8 cellular contexts compared by ENCODE assay signal in the genomic region with DNA sequence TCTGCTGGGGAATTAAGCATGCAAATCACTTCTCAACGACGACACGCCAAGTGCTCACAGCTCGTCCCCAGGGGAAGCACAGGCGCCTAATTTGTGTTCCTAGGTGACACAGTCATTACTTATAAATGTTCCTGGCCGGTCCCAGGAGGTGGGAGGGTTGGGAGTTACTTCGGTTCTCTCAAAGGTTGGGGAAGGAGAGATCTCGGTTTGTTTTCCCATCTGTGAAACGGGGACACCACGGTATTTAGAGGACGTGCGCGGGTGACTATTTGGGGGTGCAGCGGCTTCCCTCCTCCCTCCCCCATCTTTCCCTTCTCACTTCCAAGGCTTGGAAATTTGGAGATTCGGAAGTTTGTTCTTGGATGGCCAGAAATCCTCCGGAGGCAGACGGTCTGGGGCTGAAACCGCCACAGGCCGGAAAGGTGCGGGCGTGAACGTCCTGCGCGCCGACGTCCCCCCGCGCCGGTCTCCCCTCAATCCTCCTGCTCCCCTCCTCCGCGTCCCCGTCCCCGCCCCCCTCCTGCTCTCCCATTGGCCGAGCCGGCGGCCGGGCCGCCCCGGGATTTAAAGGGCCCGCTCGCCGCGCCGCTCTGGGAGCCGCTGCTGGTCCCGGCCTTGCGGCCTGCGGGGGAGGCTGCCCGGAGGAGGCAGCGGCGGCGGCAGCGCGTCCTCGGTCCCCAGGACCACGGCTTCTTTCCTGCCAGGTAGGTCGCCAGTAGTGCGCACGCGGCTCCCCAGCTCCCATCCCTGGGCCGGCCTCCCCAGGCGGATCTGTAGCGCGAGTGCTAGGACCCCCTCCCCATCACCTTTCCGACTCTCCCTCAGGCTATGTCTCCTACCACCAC. TPM values are rescaled to one million over a fixed set of nuclear protein-coding genes. Genes with fewer than 3 reads are reported as not detected.
DNase-seq lines count a peak whose midpoint lies in the region; ATAC-seq and TF ChIP-seq lines count a peak whose summit lies in the region.

A gene (plus strand): TSS at position 593 of the 845 bp plus-strand sequence. CDS start 829 bp downstream, outside the sequence.

- peak within 1 kb of the TSS; percentile 77 for H3K4me3 ChIP-seq in AG10803 (ENCODE audit: low read length)
- peak within 1 kb of the TSS; percentile 94 for H3K4me3 ChIP-seq in OCI-LY3 (ENCODE audit: low read length)

- H3K9ac ChIP-seq in OCI-LY3 (ENCODE audit: low read length) = peak within 1 kb of the TSS; percentile 88

- TF ChIP-seq POLR2A in GM19099 (IDR thresholded peaks at IDR 0.05; ENCODE audit: extremely low read depth, insufficient read length, low read depth) (peak; percentile 78), erythroblast (IDR thresholded peaks at IDR 0.05; ENCODE audit: low read length) (peak; percentile 45)

- TF ChIP-seq CTCF in AG10803 (conservative IDR thresholded peaks at IDR 0.05; ENCODE audit: low read length) (no peak), OCI-LY3 (IDR thresholded peaks at IDR 0.05; ENCODE audit: low read depth, low read length) (no peak)

- H3K79me2 ChIP-seq in OCI-LY3 (ENCODE audit: low read length) = no peaks in the 10 kb centered on the region

- H3K4me2 ChIP-seq in OCI-LY3 (ENCODE audit: low read length) = peak within 1 kb of the TSS; percentile 87

- H3K27me3 ChIP-seq in OCI-LY3 (ENCODE audit: low read depth, low read length) = no peaks in the 10 kb centered on the region

- peak within 1 kb of the TSS; percentile 66 for H3K27ac ChIP-seq in OCI-LY3 (ENCODE audit: low read length)

- peak; percentile 48 for ATAC-seq in HG03457 (IDR thresholded peaks at IDR 0.05; ENCODE audit: unreplicated experiment)

- H2AFZ ChIP-seq in OCI-LY3 (ENCODE audit: low read depth, low read length) = peak within 1 kb of the TSS; percentile 88

- H3K4me1 ChIP-seq in OCI-LY3 (ENCODE audit: low read length) = peaks cover 5% of the 10 kb centered on the region; the same call in 1 of the 2 replicates

- no peaks in the 10 kb centered on the region for H3K36me3 ChIP-seq in OCI-LY3 (replicated peaks; ENCODE audit: low read depth, low read length)

- peak; percentile 58 for DNase-seq in AG10803 (ENCODE audit: low read depth)
- peak; percentile 67 for DNase-seq in activated T-cell treated with anti-CD3 and anti-CD28 coated beads for 4 hours
- peak; percentile 68 to 75 for DNase-seq in erythroblast (lab: John Stamatoyannopoulos, UW)
- peak; percentile 76 for DNase-seq in myocyte (ENCODE audit: low read depth)
- DNase-seq in stimulated activated CD8-positive, alpha-beta memory T cell treated with anti-CD3 and anti-CD28 coated beads, Interleukin-7, amount 100 ng/mL, for 4 hours (ENCODE audit: low read depth in 2 of 2) = peak; percentile 53 to 78

- no peaks in the 10 kb centered on the region for H4K20me1 ChIP-seq in OCI-LY3 (ENCODE audit: insufficient read depth, low read length)

- H3K9me3 ChIP-seq in OCI-LY3 (ENCODE audit: insufficient read depth, low read length) = no peaks in the 10 kb centered on the region

RNA-seq across cellular contexts. Expression of the gene that starts here (rescaled TPM):
- total RNA-seq in myocyte = 33.1 and 34.2 TPM in 2 replicates
- 42.3 TPM for polyA plus RNA-seq in myocyte (2012)

Comparison
In these comparisons a context has a peak if more than half of its experiments do, and no peak if none do; other contexts are left out.
1. Peak in every context shown above with its lines: DNase-seq, ATAC-seq, H3K4me3 ChIP-seq and H3K27ac ChIP-seq.